26 cellular contexts compared by ENCODE assay signal in genomic region chr15:85439996-85440395, GRCh38. TPM values are rescaled to one million over a fixed set of nuclear protein-coding genes. Genes with fewer than 3 reads are reported as not detected.
DNase-seq lines count a peak whose midpoint lies in the region; ATAC-seq, FAIRE-seq and TF ChIP-seq lines count a peak whose summit lies in the region.
"Had no signal": no experiment of that assay in that cellular context is flagged by ENCODE, and none has a peak within 500 bp of the region (broad histone marks: within the 10 kb centered on the region; RNA-seq: fewer than 3 reads in every experiment).

No MANE protein-coding gene starts in this region.

- H3K9me3 Mint-ChIP-seq in memory B cell, result no peaks in the 10 kb centered on the region
- H3K9me3 Mint-ChIP-seq: activated CD8-positive, alpha-beta T cell treated with anti-CD3 and anti-CD28 coated beads for 36 hours had no signal

- no peak overlapping the region for H2AFZ ChIP-seq in GM12878 (ENCODE audit: control insufficient read depth, low read depth, low read length)
- H2AFZ ChIP-seq: GM23338 had no signal

- H3K4me2 ChIP-seq in GM12878 (ENCODE audit: control insufficient read depth, insufficient read depth), result no peak overlapping the region
- H3K4me2 ChIP-seq: GM23338 had no signal

- H3K79me2 ChIP-seq in GM12878 (ENCODE audit: control insufficient read depth, insufficient read depth, low read length), result peaks cover 30% of the 10 kb centered on the region

- peak overlapping the region; percentile 6 for H3K4me3 Mint-ChIP-seq in memory B cell
- H3K4me3 Mint-ChIP-seq: activated CD8-positive, alpha-beta T cell treated with anti-CD3 and anti-CD28 coated beads for 36 hours; GM23338 had no signal

- in situ Hi-C loops in GM12878 (cut with MboI), result no loop called here

- H3K4me3 ChIP-seq in GM12878 (no peak overlapping the region), WERI-Rb-1 (ENCODE audit: low read depth, low read length) (no peak overlapping the region)
- H3K4me3 ChIP-seq: GM23338, SJCRH30, spleen, uterus had no signal

- RAD21 ChIA-PET in GM12878 (lab: Charles Lee; ENCODE audit: unreplicated experiment), result interaction anchor here (0.6 to 1.8 kb wide), 15 partner anchors 9 to 247 kb away, joined by 3 to 14 read pairs (median 4); partner anchors contain the start of gene AKAP13

- TF ChIP-seq RAD21 in GM12878 (IDR thresholded peaks at IDR 0.05; ENCODE audit: insufficient read depth, low read depth, low read length), result no peak

- ATAC-seq in GM12878 (no peak), memory B cell (ENCODE audit: low read depth) (no peak), HG03571 (IDR thresholded peaks at IDR 0.05; ENCODE audit: unreplicated experiment) (no peak)
- ATAC-seq: GM23338, left lobe of liver had no signal

- FAIRE-seq in GM19239 (lab: Jason Lieb, UNC) (peak; percentile 26), GM12878 (lab: Jason Lieb, UNC) (no peak)

- H3K9ac ChIP-seq in GM12878 (ENCODE audit: control insufficient read depth, insufficient read depth, low read length), result no peak overlapping the region

- no peak for TF ChIP-seq POLR2A in GM12878 (IDR thresholded peaks at IDR 0.05; ENCODE audit: low read depth, low read length)

- H3K27me3 Mint-ChIP-seq in memory B cell, result no peaks in the 10 kb centered on the region
- H3K27me3 Mint-ChIP-seq: activated CD8-positive, alpha-beta T cell treated with anti-CD3 and anti-CD28 coated beads for 36 hours had no signal

- H3K4me1 ChIP-seq in GM12878 (ENCODE audit: control insufficient read depth, insufficient read depth, low read length), result peaks cover 23% of the 10 kb centered on the region

- no peak for TF ChIP-seq EP300 in GM12878 (IDR thresholded peaks at IDR 0.05; ENCODE audit: borderline replicate concordance in 1 of 2, control insufficient read depth in 1 of 2, low read depth in 2 of 2, low read length in 2 of 2)

- BruUV-seq in GM12878 (replicated peaks; lab: Mats Ljungman, UMichigan), result no TSS peak

- intact Hi-C loops in GM12878 (cut with micrococcal nuclease; ENCODE audit: unreplicated experiment), result no loop called here

- H4K20me1 ChIP-seq in GM12878 (ENCODE audit: control insufficient read depth, insufficient read depth), result no peaks in the 10 kb centered on the region

- SMC1A ChIA-PET in GM12878 (lab: Charles Lee; ENCODE audit: uncharacterized antibody, unreplicated experiment), result interaction anchor here (0.9 to 6.2 kb wide), 18 partner anchors 8 to 143 kb away, joined by 3 to 73 read pairs (median 4); no protein-coding TSS in a partner anchor

- no peak for TF ChIP-seq CTCF in GM12878 (IDR thresholded peaks at IDR 0.05 in 2 of 3, conservative IDR thresholded peaks at IDR 0.05 in 1 of 3; ENCODE audit: control insufficient read depth in 2 of 3, extremely low read depth in 1 of 3, insufficient read depth in 1 of 3, low read depth in 3 of 3, low read length in 3 of 3)
- TF ChIP-seq CTCF in WERI-Rb-1 (IDR thresholded peaks at IDR 0.05; ENCODE audit: low read depth, low read length), result no peak

- H3K36me3 ChIP-seq in GM12878 (ENCODE audit: control insufficient read depth in 2 of 2, insufficient read depth in 2 of 2, low read length in 1 of 2), result no peaks in the 10 kb centered on the region
- peaks cover 5% of the 10 kb centered on the region; the same call in 1 of the 2 replicates for H3K36me3 ChIP-seq in WERI-Rb-1
- H3K36me3 ChIP-seq: SJCRH30, spleen, uterus had no signal

- H3K36me3 Mint-ChIP-seq in memory B cell, result no peaks in the 10 kb centered on the region

- H3K9me3 ChIP-seq in GM12878 (replicated peaks; ENCODE audit: control insufficient read depth, insufficient read depth, low read length), result no peaks in the 10 kb centered on the region
- H3K9me3 ChIP-seq in WERI-Rb-1 (ENCODE audit: severe bottlenecking), result no peaks in the 10 kb centered on the region
- H3K9me3 ChIP-seq: spleen, uterus had no signal

- DNase-seq in DMS53 (lab: John Stamatoyannopoulos, UW) (peak; percentile 6), DMS53 treated with DMSO at 0.1 percent for 48 hours (lab: John Stamatoyannopoulos, UW; ENCODE audit: unreplicated experiment) (no peak), GM19239 (ENCODE audit: insufficient read length, low spot score) (no peak), GM12878 (ENCODE audit: low read depth, low spot score) (no peak), memory B cell (ENCODE audit: low spot score in 2 of 2) (no peak), WERI-Rb-1 (no peak), GOT3 (lab: John Stamatoyannopoulos, UW) (no peak)
- DNase-seq: activated CD8-positive, alpha-beta T cell treated with anti-CD3 and anti-CD28 coated beads for 36 hours; activated naive CD4-positive, alpha-beta T cell treated with anti-CD3 and anti-CD28 coated beads, Interleukin-2, amount 50 U/mL, for 16 hours; activated T-cell treated with anti-CD3 and anti-CD28 coated beads, Interleukin-2, amount 50 U/mL, for 1 hour; aorta; cerebellar nuclear complex; DMS 273 treated with DMSO at 0.1 percent for 48 hours; effector CD8-positive, alpha-beta T cell; GDM1; NCI-H2171 treated with DMSO at 0.1 percent for 48 hours; NCI-H69; SJCRH30; spleen; stimulated activated CD4-positive, alpha-beta T cell treated with anti-CD3 and anti-CD28 coated beads, Interleukin-4, amount 100 ng/mL, for 24 hours; substantia nigra; uterus had no signal

- peak overlapping the region; percentile 89 for H3K27ac Mint-ChIP-seq in memory B cell
- H3K27ac Mint-ChIP-seq: activated CD8-positive, alpha-beta T cell treated with anti-CD3 and anti-CD28 coated beads for 36 hours; GM23338 had no signal

- POLR2A ChIA-PET in GM12878 (lab: Charles Lee), result interaction anchor here (0.5 to 1.0 kb wide), 2 partner anchors 8 to 96 kb away, joined by 3 read pairs; no protein-coding TSS in a partner anchor

- H3K27me3 ChIP-seq in GM12878 (replicated peaks in 1 of 2; ENCODE audit: control insufficient read depth in 2 of 2, insufficient read depth in 2 of 2, low read length in 1 of 2) (no peaks in the 10 kb centered on the region), WERI-Rb-1 (ENCODE audit: insufficient read depth, low read depth, severe bottlenecking) (no peaks in the 10 kb centered on the region)
- H3K27me3 ChIP-seq: SJCRH30, spleen, uterus had no signal

- CTCF ChIA-PET in GM12878 (lab: Yijun Ruan, JAX), result interaction anchor here (1.2 to 4.0 kb wide), 4 partner anchors 9 to 109 kb away, joined by 3 to 19 read pairs (median 10); no protein-coding TSS in a partner anchor

- H3K4me1 Mint-ChIP-seq in memory B cell, result peaks cover 33% of the 10 kb centered on the region

- H3K27ac ChIP-seq in GM12878 (ENCODE audit: control insufficient read depth, insufficient read depth), result 0 out of 2 replicates have a peak overlapping the region, but pooled peaks have one; percentile 4
- H3K27ac ChIP-seq in WERI-Rb-1, result no peak overlapping the region
- H3K27ac ChIP-seq: 22Rv1, SJCRH30, spleen had no signal

TF ChIP-seq in GM12878, 131 proteins besides CTCF, POLR2A, EP300 and RAD21 (continues in another document):
- TF ChIP-seq CEBPB (IDR thresholded peaks at IDR 0.05; ENCODE audit: borderline replicate concordance in 1 of 2, low read depth in 2 of 2, low read length in 2 of 2) (no peak), POLR2AphosphoS2 (IDR thresholded peaks at IDR 0.05; ENCODE audit: low read depth, low read length) (no peak), FOXK2 (IDR thresholded peaks at IDR 0.05) (no peak)
- TF ChIP-seq, protein P1, sequence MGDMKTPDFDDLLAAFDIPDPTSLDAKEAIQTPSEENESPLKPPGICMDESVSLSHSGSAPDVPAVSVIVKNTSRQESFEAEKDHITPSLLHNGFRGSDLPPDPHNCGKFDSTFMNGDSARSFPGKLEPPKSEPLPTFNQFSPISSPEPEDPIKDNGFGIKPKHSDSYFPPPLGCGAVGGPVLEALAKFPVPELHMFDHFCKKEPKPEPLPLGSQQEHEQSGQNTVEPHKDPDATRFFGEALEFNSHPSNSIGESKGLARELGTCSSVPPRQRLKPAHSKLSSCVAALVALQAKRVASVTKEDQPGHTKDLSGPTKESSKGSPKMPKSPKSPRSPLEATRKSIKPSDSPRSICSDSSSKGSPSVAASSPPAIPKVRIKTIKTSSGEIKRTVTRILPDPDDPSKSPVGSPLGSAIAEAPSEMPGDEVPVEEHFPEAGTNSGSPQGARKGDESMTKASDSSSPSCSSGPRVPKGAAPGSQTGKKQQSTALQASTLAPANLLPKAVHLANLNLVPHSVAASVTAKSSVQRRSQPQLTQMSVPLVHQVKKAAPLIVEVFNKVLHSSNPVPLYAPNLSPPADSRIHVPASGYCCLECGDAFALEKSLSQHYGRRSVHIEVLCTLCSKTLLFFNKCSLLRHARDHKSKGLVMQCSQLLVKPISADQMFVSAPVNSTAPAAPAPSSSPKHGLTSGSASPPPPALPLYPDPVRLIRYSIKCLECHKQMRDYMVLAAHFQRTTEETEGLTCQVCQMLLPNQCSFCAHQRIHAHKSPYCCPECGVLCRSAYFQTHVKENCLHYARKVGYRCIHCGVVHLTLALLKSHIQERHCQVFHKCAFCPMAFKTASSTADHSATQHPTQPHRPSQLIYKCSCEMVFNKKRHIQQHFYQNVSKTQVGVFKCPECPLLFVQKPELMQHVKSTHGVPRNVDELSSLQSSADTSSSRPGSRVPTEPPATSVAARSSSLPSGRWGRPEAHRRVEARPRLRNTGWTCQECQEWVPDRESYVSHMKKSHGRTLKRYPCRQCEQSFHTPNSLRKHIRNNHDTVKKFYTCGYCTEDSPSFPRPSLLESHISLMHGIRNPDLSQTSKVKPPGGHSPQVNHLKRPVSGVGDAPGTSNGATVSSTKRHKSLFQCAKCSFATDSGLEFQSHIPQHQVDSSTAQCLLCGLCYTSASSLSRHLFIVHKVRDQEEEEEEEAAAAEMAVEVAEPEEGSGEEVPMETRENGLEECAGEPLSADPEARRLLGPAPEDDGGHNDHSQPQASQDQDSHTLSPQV (IDR thresholded peaks at IDR 0.05), result no peak

RNA-seq across cellular contexts. Expression of gene AKAP13, which starts 59.6 kb away (rescaled TPM):
- 399 and 407 TPM in 2 replicates for total RNA-seq in GM12878 (2013; cell fraction: nucleolus; rRNA removed)
- total RNA-seq in GM12878 (2014; rRNA removed), result 59.1 and 59.6 TPM in 2 replicates
- total RNA-seq in GM12878 (2014; rRNA removed; fragmentation: Illumina TruSeq; extraction: Trizol), result 63.4 and 65.5 TPM in 2 replicates
- total RNA-seq in GM12878 (2021), result 67.0 and 74.9 TPM in 2 replicates
- 39.2 TPM for polyA plus RNA-seq in GM12878 (2011; ENCODE audit: low read depth)
- polyA plus RNA-seq in GM12878 (2011; rRNA removed), result 29.7 and 36.3 TPM in 2 replicates
- 40.3 and 63.4 TPM in 2 replicates for polyA plus RNA-seq in GM12878 (2011; cell fraction: cytosol; rRNA removed)
- polyA plus RNA-seq in GM12878 (2011; cell fraction: nucleus; rRNA removed), result 75.9 and 95.9 TPM in 2 replicates
- 56.2 and 76.5 TPM in 2 replicates for polyA plus RNA-seq in GM12878 (2012)
- polyA plus RNA-seq in GM12878 (2014; fragmentation: Illumina TruSeq; extraction: Trizol), result 55.8 and 56.2 TPM in 2 replicates
- polyA plus RNA-seq in GM12878 (2014; fragmentation: Nextera tagmentation; extraction: Ambion mirVana), result 10 to 100 TPM; 14.4 to 21.5 TPM
- 41.4 and 42.3 TPM in 2 replicates for polyA plus RNA-seq in GM12878 (2014; rRNA removed)
- polyA plus RNA-seq in GM12878 (2016; fragmentation: Nextera tagmentation; extraction: Ambion mirVana), result 10 to 100 TPM; 54.5 to 56.3 TPM
- polyA minus RNA-seq in GM12878 (2011; rRNA and poly(A)+ RNA removed), result 110 and 178 TPM in 2 replicates
- polyA minus RNA-seq in GM12878 (2011; cell fraction: cytosol; rRNA and poly(A)+ RNA removed), result 61.3 and 76.6 TPM in 2 replicates
- 119 and 203 TPM in 2 replicates for polyA minus RNA-seq in GM12878 (2011; cell fraction: nucleus; rRNA and poly(A)+ RNA removed)
